24 cellular contexts compared by ENCODE assay signal in the genomic region with DNA sequence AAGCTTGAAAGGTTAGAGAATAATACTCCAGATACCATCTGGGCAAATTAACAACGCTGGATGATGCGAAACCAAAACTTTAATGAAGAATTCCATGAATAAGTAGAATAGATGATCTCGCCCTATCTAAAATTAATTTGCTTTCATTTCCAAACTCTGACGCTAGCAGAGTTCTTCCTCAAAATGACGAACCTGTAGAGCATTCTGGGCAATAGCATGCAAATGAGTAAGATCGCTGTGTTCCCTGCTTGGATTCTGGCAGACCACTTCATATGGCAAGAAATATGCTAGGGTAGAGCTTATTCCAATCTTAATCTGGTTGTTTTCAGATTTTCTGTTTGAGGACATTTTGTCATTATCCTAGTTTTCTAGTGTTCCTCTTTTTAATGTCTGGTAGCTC.
"Had no signal": no experiment of that assay in that cellular context is flagged by ENCODE, and none has a peak within 500 bp of the region (broad histone marks: within the 10 kb centered on the region; RNA-seq: fewer than 3 reads in every experiment).

No MANE protein-coding gene starts in this region.

- H3K27me3 ChIP-seq: brain microvascular endothelial cell, neutrophil, right lobe of liver, vagina had no signal

- H3K9me3 Mint-ChIP-seq: activated CD4-positive, alpha-beta memory T cell treated with anti-CD3 and anti-CD28 coated beads, Interleukin-2, amount 10 ng/mL, durations not matched to agents 7 days and 5 days; activated naive CD8-positive, alpha-beta T cell treated with anti-CD3 and anti-CD28 coated beads for 36 hours; natural killer cell treated with Interleukin-12 subunit alpha and Interleukin-12 subunit beta and Interleukin-15 and Interleukin-18, amount 100 ng/mL, for 72 hours; stimulated activated naive CD8-positive, alpha-beta T cell treated with anti-CD3 and anti-CD28 coated beads, Interleukin-15, amount 100 ng/mL, for 72 hours had no signal

- H3K9ac ChIP-seq: parathyroid adenoma had no signal

- ATAC-seq: activated CD8-positive, alpha-beta memory T cell treated with anti-CD3 and anti-CD28 coated beads, Interleukin-2, amount 10 ng/mL, durations not matched to agents 7 days and 5 days; lower lobe of right lung; natural killer cell treated with Interleukin-12 subunit alpha and Interleukin-12 subunit beta and Interleukin-15 and Interleukin-18, amount 100 ng/mL, for 72 hours; right lobe of liver; stimulated activated naive CD8-positive, alpha-beta T cell treated with anti-CD3 and anti-CD28 coated beads, Interleukin-15, amount 100 ng/mL, for 72 hours had no signal

- H3K36me3 Mint-ChIP-seq: activated naive CD8-positive, alpha-beta T cell treated with anti-CD3 and anti-CD28 coated beads for 36 hours; natural killer cell treated with Interleukin-12 subunit alpha and Interleukin-12 subunit beta and Interleukin-15 and Interleukin-18, amount 100 ng/mL, for 72 hours had no signal

- H3K79me2 ChIP-seq: parathyroid adenoma had no signal

- DNase-seq: activated CD4-positive, alpha-beta memory T cell treated with anti-CD3 and anti-CD28 coated beads, Interleukin-2, amount 10 ng/mL, durations not matched to agents 7 days and 5 days; activated CD4-positive, alpha-beta T cell treated with anti-CD3 and anti-CD28 coated beads for 4 hours; activated CD8-positive, alpha-beta memory T cell treated with anti-CD3 and anti-CD28 coated beads, Interleukin-2, amount 10 ng/mL, durations not matched to agents 7 days and 5 days; activated naive CD8-positive, alpha-beta T cell treated with anti-CD3 and anti-CD28 coated beads for 36 hours; amygdala; brain microvascular endothelial cell; central memory CD4-positive, alpha-beta T cell; dorsolateral prefrontal cortex; hypothalamus; islet precursor cell; lower lobe of right lung; right lobe of liver; small intestine; stimulated activated CD4-positive, alpha-beta T cell treated with anti-CD3 and anti-CD28 coated beads, Interleukin-15, amount 100 ng/mL, for 24 hours; stimulated activated CD4-positive, alpha-beta T cell treated with anti-CD3 and anti-CD28 coated beads, Interleukin-2, amount 100 ng/mL, for 48 hours; stimulated activated naive CD8-positive, alpha-beta T cell treated with anti-CD3 and anti-CD28 coated beads, Interleukin-15, amount 100 ng/mL, for 72 hours; T1000; trophoblast cell had no signal

- H3K4me1 Mint-ChIP-seq: activated naive CD8-positive, alpha-beta T cell treated with anti-CD3 and anti-CD28 coated beads for 36 hours had no signal

- H3K9me3 ChIP-seq: lower lobe of right lung, neutrophil, right lobe of liver, suprapubic skin, vagina had no signal

- H2AFZ ChIP-seq: parathyroid adenoma had no signal

- H3K4me3 Mint-ChIP-seq: activated CD4-positive, alpha-beta memory T cell treated with anti-CD3 and anti-CD28 coated beads, Interleukin-2, amount 10 ng/mL, durations not matched to agents 7 days and 5 days; activated CD8-positive, alpha-beta memory T cell treated with anti-CD3 and anti-CD28 coated beads, Interleukin-2, amount 10 ng/mL, durations not matched to agents 7 days and 5 days; activated naive CD8-positive, alpha-beta T cell treated with anti-CD3 and anti-CD28 coated beads for 36 hours; natural killer cell treated with Interleukin-12 subunit alpha and Interleukin-12 subunit beta and Interleukin-15 and Interleukin-18, amount 100 ng/mL, for 72 hours; stimulated activated naive CD8-positive, alpha-beta T cell treated with anti-CD3 and anti-CD28 coated beads, Interleukin-15, amount 100 ng/mL, for 72 hours had no signal

- H3K4me3 ChIP-seq: dorsolateral prefrontal cortex, lower lobe of right lung, right lobe of liver, suprapubic skin, vagina had no signal

- H3K27ac ChIP-seq: brain microvascular endothelial cell, dorsolateral prefrontal cortex, lower lobe of right lung, neutrophil, parathyroid adenoma, right lobe of liver, suprapubic skin, vagina, VCaP had no signal

- H3K4me1 ChIP-seq: right lobe of liver had no signal

- H3K36me3 ChIP-seq: brain microvascular endothelial cell, lower lobe of right lung, neutrophil, right lobe of liver, suprapubic skin, vagina had no signal

- H3K27ac Mint-ChIP-seq: activated CD4-positive, alpha-beta memory T cell treated with anti-CD3 and anti-CD28 coated beads, Interleukin-2, amount 10 ng/mL, durations not matched to agents 7 days and 5 days; activated CD8-positive, alpha-beta memory T cell treated with anti-CD3 and anti-CD28 coated beads, Interleukin-2, amount 10 ng/mL, durations not matched to agents 7 days and 5 days; activated naive CD8-positive, alpha-beta T cell treated with anti-CD3 and anti-CD28 coated beads for 36 hours; natural killer cell treated with Interleukin-12 subunit alpha and Interleukin-12 subunit beta and Interleukin-15 and Interleukin-18, amount 100 ng/mL, for 72 hours; stimulated activated naive CD8-positive, alpha-beta T cell treated with anti-CD3 and anti-CD28 coated beads, Interleukin-15, amount 100 ng/mL, for 72 hours had no signal
